ENCODE assay signal across 6 cellular contexts in the genomic region with DNA sequence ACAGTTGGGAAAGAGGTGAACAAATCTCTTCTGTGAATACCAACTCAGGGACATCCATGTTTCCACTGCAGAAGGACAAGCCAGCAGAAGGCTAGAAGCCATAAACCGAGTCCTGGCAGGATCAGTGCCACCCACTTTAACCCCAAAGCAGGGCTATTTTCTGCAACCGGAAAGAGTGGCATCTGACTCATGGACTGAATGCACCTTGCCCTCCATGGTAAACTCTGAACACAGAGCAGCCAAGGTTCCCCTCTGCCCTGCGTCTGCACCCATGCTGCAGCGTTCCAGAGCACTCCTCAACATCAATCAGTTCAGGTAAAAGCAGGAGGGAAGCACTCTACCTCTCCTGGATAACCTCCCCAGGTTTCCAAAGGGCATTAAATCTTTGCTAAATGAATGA. TPM values are rescaled to one million over a fixed set of nuclear protein-coding genes. Genes with fewer than 3 reads are reported as not detected.
DNase-seq lines count a peak whose midpoint lies in the region; ATAC-seq and FAIRE-seq lines count a peak whose summit lies in the region.

No MANE protein-coding gene starts in this region.

- H3K4me3 ChIP-seq in HAP-1: peak overlapping the region; percentile 90
- H3K4me3 ChIP-seq in iPS-20b (ENCODE audit: low read length): peak overlapping the region; percentile 100

- H3K9me3 ChIP-seq in HAP-1: no peaks in the 10 kb centered on the region
- H3K9me3 ChIP-seq in iPS-20b (ENCODE audit: insufficient read depth, low read depth, low read length): no peaks in the 10 kb centered on the region

- peak overlapping the region; percentile 99 for H3K27ac ChIP-seq in iPS-20b (ENCODE audit: low read length)

- H3K36me3 ChIP-seq in HAP-1 (replicated peaks): peaks cover 14% of the 10 kb centered on the region
- peaks cover 24% of the 10 kb centered on the region for H3K36me3 ChIP-seq in iPS-20b (ENCODE audit: insufficient read depth, low read depth, low read length)

- FAIRE-seq in urothelium cell line (lab: Jason Lieb, UNC): no peak

- CTCF ChIA-PET in activated CD4-positive, alpha-beta memory T cell treated with anti-CD3 and anti-CD28 coated beads, Interleukin-2, amount 10 ng/mL, durations not matched to agents 7 days and 5 days (lab: Charles Lee): no interaction called here

- H3K27ac Mint-ChIP-seq in activated CD4-positive, alpha-beta memory T cell treated with anti-CD3 and anti-CD28 coated beads, Interleukin-2, amount 10 ng/mL, durations not matched to agents 7 days and 5 days: peak overlapping the region; percentile 90

- no peak for ATAC-seq in GM21528 (IDR thresholded peaks at IDR 0.05; ENCODE audit: low FRiP score, unreplicated experiment)

- no peaks in the 10 kb centered on the region for H3K9me3 Mint-ChIP-seq in activated CD4-positive, alpha-beta memory T cell treated with anti-CD3 and anti-CD28 coated beads, Interleukin-2, amount 10 ng/mL, durations not matched to agents 7 days and 5 days

- H3K36me3 Mint-ChIP-seq in activated CD4-positive, alpha-beta memory T cell treated with anti-CD3 and anti-CD28 coated beads, Interleukin-2, amount 10 ng/mL, durations not matched to agents 7 days and 5 days (ENCODE audit: low read depth): peaks cover 21% of the 10 kb centered on the region

- no peaks in the 10 kb centered on the region for H3K27me3 Mint-ChIP-seq in activated CD4-positive, alpha-beta memory T cell treated with anti-CD3 and anti-CD28 coated beads, Interleukin-2, amount 10 ng/mL, durations not matched to agents 7 days and 5 days

- POLR2A ChIA-PET in activated CD4-positive, alpha-beta memory T cell treated with anti-CD3 and anti-CD28 coated beads, Interleukin-2, amount 10 ng/mL, durations not matched to agents 7 days and 5 days (lab: Charles Lee): no interaction called here

- H3K4me1 Mint-ChIP-seq in activated CD4-positive, alpha-beta memory T cell treated with anti-CD3 and anti-CD28 coated beads, Interleukin-2, amount 10 ng/mL, durations not matched to agents 7 days and 5 days: peaks cover 48% of the 10 kb centered on the region

- no peaks in the 10 kb centered on the region for H3K27me3 ChIP-seq in HAP-1 (ENCODE audit: low read depth)
- no peaks in the 10 kb centered on the region for H3K27me3 ChIP-seq in iPS-20b (ENCODE audit: insufficient read depth, low read length)

- H3K4me3 Mint-ChIP-seq in activated CD4-positive, alpha-beta memory T cell treated with anti-CD3 and anti-CD28 coated beads, Interleukin-2, amount 10 ng/mL, durations not matched to agents 7 days and 5 days: peak overlapping the region; percentile 87

- peak overlapping the region; percentile 99 for H3K9ac ChIP-seq in iPS-20b (ENCODE audit: low read depth, low read length)

- H3K4me1 ChIP-seq in HAP-1 (peaks cover 21% of the 10 kb centered on the region), iPS-20b (ENCODE audit: insufficient read depth, low read length) (peaks cover 10% of the 10 kb centered on the region)

- DNase-seq in HAP-1 (ENCODE audit: low spot score in 2 of 2) (no peak), urothelium cell line (ENCODE audit: low spot score) (peak; percentile 34), G401 (ENCODE audit: low spot score) (no peak)
- peak; percentile 61 for DNase-seq in activated CD4-positive, alpha-beta memory T cell treated with anti-CD3 and anti-CD28 coated beads, Interleukin-2, amount 10 ng/mL, durations not matched to agents 7 days and 5 days

- in situ Hi-C loops in HAP-1 (cut with MboI; ENCODE audit: low sequenced_read_pairs) (no loop called here), G401 (cut with HindIII; ENCODE audit: low sequenced_read_pairs) (no loop called here)

RNA-seq across cellular contexts. Expression of a gene that starts 0.8 kb away (rescaled TPM):
- total RNA-seq in activated CD4-positive, alpha-beta memory T cell treated with anti-CD3 and anti-CD28 coated beads, Interleukin-2, amount 10 ng/mL, durations not matched to agents 7 days and 5 days: 10 to 100 TPM; 27.4 to 28.3 TPM
- 105 and 114 TPM in 2 replicates for total RNA-seq in G401 (2014; rRNA removed; shearing (Covaris generic))

RNA-seq across cellular contexts. Expression of a gene that starts 15.3 kb away (rescaled TPM):
- total RNA-seq in activated CD4-positive, alpha-beta memory T cell treated with anti-CD3 and anti-CD28 coated beads, Interleukin-2, amount 10 ng/mL, durations not matched to agents 7 days and 5 days: under 1 TPM; 0.45 to 0.58 TPM
- total RNA-seq in G401 (2014; rRNA removed; shearing (Covaris generic)): not detected in 2 replicates

RNA-seq across cellular contexts. Expression of a gene that starts 30.6 kb away (rescaled TPM):
- 10 to 100 TPM; 10.3 to 10.5 TPM for total RNA-seq in activated CD4-positive, alpha-beta memory T cell treated with anti-CD3 and anti-CD28 coated beads, Interleukin-2, amount 10 ng/mL, durations not matched to agents 7 days and 5 days
- 3.4 and 4.2 TPM in 2 replicates for total RNA-seq in G401 (2014; rRNA removed; shearing (Covaris generic))

RNA-seq across cellular contexts. Expression of a gene that starts 30.9 kb away (rescaled TPM):
- total RNA-seq in activated CD4-positive, alpha-beta memory T cell treated with anti-CD3 and anti-CD28 coated beads, Interleukin-2, amount 10 ng/mL, durations not matched to agents 7 days and 5 days: 100 to 1,000 TPM; 118 to 120 TPM
- total RNA-seq in G401 (2014; rRNA removed; shearing (Covaris generic)): 82.0 and 83.7 TPM in 2 replicates

Comparison
In these comparisons a context has a peak if more than half of its experiments do, and no peak if none do; other contexts are left out.
1. DNase-seq: peak in activated CD4-positive, alpha-beta memory T cell treated with anti-CD3 and anti-CD28 coated beads, Interleukin-2, amount 10 ng/mL, durations not matched to agents 7 days and 5 days (single experiment) and urothelium cell line (single experiment); none in HAP-1 (0 of 2) and G401 (single experiment).